ENCODE assay signal across 12 cellular contexts in the genomic region with DNA sequence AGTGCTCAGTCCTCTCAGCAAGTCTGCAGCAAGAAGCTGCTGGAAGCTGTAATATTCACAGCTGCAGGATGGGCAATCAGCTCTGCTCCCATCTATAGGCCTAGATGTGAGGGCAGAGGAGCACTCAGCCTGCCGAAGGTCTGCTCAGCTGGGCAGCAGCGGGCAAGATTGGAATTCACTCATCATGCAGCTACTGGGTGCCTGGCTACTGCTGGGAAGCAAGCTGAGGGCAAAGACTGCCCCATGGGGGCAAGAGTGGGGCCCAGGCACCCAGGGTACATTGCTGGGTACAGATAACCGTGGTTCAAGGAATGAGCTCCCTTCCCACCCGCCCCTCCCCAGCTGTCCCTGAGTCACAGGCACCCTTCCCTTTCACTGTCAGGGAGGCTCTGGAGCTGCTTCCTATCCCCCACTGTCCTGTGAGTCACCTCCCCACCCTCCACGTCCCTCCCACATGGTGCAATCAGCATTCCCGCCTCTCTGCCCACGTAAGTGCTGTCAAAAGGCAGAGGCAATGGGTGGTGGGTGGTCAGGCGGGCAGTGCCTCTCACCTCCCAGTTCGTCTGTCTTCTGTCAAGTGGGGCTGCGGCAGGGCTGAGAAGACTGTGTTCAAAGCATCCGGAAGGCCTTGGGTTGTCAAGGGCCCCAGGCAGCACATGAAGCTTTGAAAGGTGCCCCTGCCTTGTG.
DNase-seq lines count a peak whose midpoint lies in the region; ATAC-seq and TF ChIP-seq lines count a peak whose summit lies in the region.
"Had no signal": no experiment of that assay in that cellular context is flagged by ENCODE, and none has a peak within 500 bp of the region (broad histone marks: within the 10 kb centered on the region; RNA-seq: fewer than 3 reads in every experiment).

No MANE protein-coding gene starts in this region.

- POLR2A ChIA-PET in PC-9 (lab: Charles Lee; ENCODE audit: unreplicated experiment) = no interaction called here

- no peak overlapping the region for H2AFZ ChIP-seq in PC-9

- no peaks in the 10 kb centered on the region for H3K9me2 ChIP-seq in PC-9 (ENCODE audit: insufficient read depth)

- no peaks in the 10 kb centered on the region for H3F3A ChIP-seq in PC-9 (ENCODE audit: insufficient read depth, low read depth)

- H3K36me3 ChIP-seq in PC-9 (ENCODE audit: low read depth) (no peaks in the 10 kb centered on the region), esophagus muscularis mucosa (no peaks in the 10 kb centered on the region), tibial artery (no peaks in the 10 kb centered on the region)
- H3K36me3 ChIP-seq: SJCRH30 had no signal

- H3K9me3 ChIP-seq in PC-9 (ENCODE audit: insufficient read depth, low read depth) = no peaks in the 10 kb centered on the region
- no peaks in the 10 kb centered on the region for H3K9me3 ChIP-seq in esophagus muscularis mucosa
- no peaks in the 10 kb centered on the region for H3K9me3 ChIP-seq in tibial artery
- H3K9me3 ChIP-seq: psoas muscle, SJCRH30 had no signal

- no peak for TF ChIP-seq POLR2A in esophagus muscularis mucosa (IDR thresholded peaks at IDR 0.05; ENCODE audit: low read depth)

- TF ChIP-seq EP300 in esophagus muscularis mucosa (IDR thresholded peaks at IDR 0.05) = no peak

- H3K4me1 ChIP-seq in PC-9 (replicated peaks; ENCODE audit: insufficient read depth) = no peaks in the 10 kb centered on the region
- no peaks in the 10 kb centered on the region for H3K4me1 ChIP-seq in esophagus muscularis mucosa
- no peaks in the 10 kb centered on the region for H3K4me1 ChIP-seq in tibial artery
- H3K4me1 ChIP-seq: psoas muscle, SJCRH30 had no signal

- 66% methylated on average over 10 of the region's 11 CpGs for WGBS in esophagus muscularis mucosa

- ATAC-seq in HG03469 (IDR thresholded peaks at IDR 0.05; ENCODE audit: unreplicated experiment) = no peak
- ATAC-seq: psoas muscle had no signal

- BruUV-seq in PC-9 (replicated peaks; lab: Mats Ljungman, UMichigan) = no TSS peak

- no peaks in the 10 kb centered on the region for H4K20me1 ChIP-seq in PC-9 (ENCODE audit: insufficient read depth)

- no peak overlapping the region for H3K4me3 ChIP-seq in PC-9
- no peak overlapping the region for H3K4me3 ChIP-seq in esophagus muscularis mucosa
- H3K4me3 ChIP-seq in tibial artery = no peak overlapping the region
- H3K4me3 ChIP-seq: psoas muscle, SJCRH30 had no signal

- H3K27me3 ChIP-seq in PC-9 (ENCODE audit: insufficient read depth, low read depth) (peaks cover 7% of the 10 kb centered on the region), esophagus muscularis mucosa (no peaks in the 10 kb centered on the region), tibial artery (no peaks in the 10 kb centered on the region)
- H3K27me3 ChIP-seq: SJCRH30 had no signal

- H3K79me2 ChIP-seq in PC-9 (ENCODE audit: low read depth) = no peaks in the 10 kb centered on the region

- TF ChIP-seq CTCF in PC-9 (conservative IDR thresholded peaks at IDR 0.05) (no peak), esophagus muscularis mucosa (IDR thresholded peaks at IDR 0.05) (no peak), tibial artery (IDR thresholded peaks at IDR 0.05) (no peak)

- CTCF ChIA-PET in PC-9 (lab: Charles Lee) = no interaction called here

- intact Hi-C loops in PC-9 (cut with micrococcal nuclease; ENCODE audit: unreplicated experiment) = no loop called here
- intact Hi-C loops in esophagus muscularis mucosa (cut with DNase I) = no loop called here
- intact Hi-C loops in posterior cingulate gyrus (cut with DNase I) = no loop called here
- intact Hi-C loops in tibial artery (cut with DNase I; ENCODE audit: low total_unique reads) = no loop called here

- DNase-seq in GM04504 (ENCODE audit: low read depth) (peak; percentile 56), PC-9 (peak; percentile 15 to 52), esophagus muscularis mucosa (ENCODE audit: extremely low spot score) (peak; percentile 90), posterior cingulate gyrus (peak in 7 of 10 donors; percentile 22 to 92 (median 56)), NCI-H1436 treated with DMSO at 0.1 percent for 48 hours (lab: John Stamatoyannopoulos, UW) (no peak), tibial artery (no peak)
- DNase-seq in stimulated activated CD4-positive, alpha-beta T cell treated with anti-CD3 and anti-CD28 coated beads, Interleukin-2, amount 100 ng/mL, for 48 hours = no peak
- DNase-seq: activated CD4-positive, alpha-beta memory T cell treated with anti-CD3 and anti-CD28 coated beads for 36 hours; activated naive CD8-positive, alpha-beta T cell treated with anti-CD3 and anti-CD28 coated beads, Interleukin-2, amount 10 ng/mL, durations not matched to agents 7 days and 5 days had no signal

- H3K4me2 ChIP-seq in PC-9 = no peak overlapping the region

- no peak overlapping the region for H3K27ac ChIP-seq in PC-9
- H3K27ac ChIP-seq in esophagus muscularis mucosa (replicated peaks in 1 of 4) = no peak overlapping the region
- no peak overlapping the region for H3K27ac ChIP-seq in tibial artery
- H3K27ac ChIP-seq: psoas muscle, SJCRH30 had no signal

Comparison
In these comparisons a context has a peak if more than half of its experiments do, and no peak if none do; other contexts are left out.
1. DNase-seq: peak in GM04504 (single experiment), PC-9 (2 of 2), esophagus muscularis mucosa (single experiment) and posterior cingulate gyrus (7 of 10); none in NCI-H1436 treated with DMSO at 0.1 percent for 48 hours (single experiment), stimulated activated CD4-positive, alpha-beta T cell treated with anti-CD3 and anti-CD28 coated beads, Interleukin-2, amount 100 ng/mL, for 48 hours (0 of 2) and tibial artery (0 of 2).